ENCODE assay signal across 30 cellular contexts in the genomic region with DNA sequence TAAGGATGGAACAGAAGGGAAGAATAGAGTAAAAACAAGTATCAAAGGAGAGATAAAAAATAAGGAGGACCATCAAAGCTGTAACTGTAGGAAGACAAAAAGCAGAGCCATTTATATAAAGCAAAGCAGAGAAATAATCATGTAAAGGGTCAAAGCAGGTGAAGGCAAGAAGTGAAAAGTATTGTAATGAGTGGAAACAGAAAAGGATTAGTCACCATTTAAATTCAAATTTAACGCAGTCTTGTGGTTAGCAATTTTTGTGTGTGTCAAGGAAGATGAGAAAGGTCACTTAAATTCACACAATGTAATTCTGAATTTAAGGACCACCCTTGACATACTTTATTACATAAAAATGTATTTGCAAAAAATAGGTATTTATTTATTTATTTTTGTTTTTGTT.
"Had no signal": no experiment of that assay in that cellular context is flagged by ENCODE, and none has a peak within 500 bp of the region (broad histone marks: within the 10 kb centered on the region; RNA-seq: fewer than 3 reads in every experiment).

No MANE protein-coding gene starts in this region.

- H3K27ac Mint-ChIP-seq: activated naive CD4-positive, alpha-beta T cell treated with anti-CD3 and anti-CD28 coated beads for 36 hours; activated naive CD8-positive, alpha-beta T cell treated with anti-CD3 and anti-CD28 coated beads for 36 hours; dendritic cell treated with granulocyte-macrophage colony-stimulating factor and Interleukin-4, amounts not matched to agents 40 ng/mL and 50 ng/mL, for 4 days; endodermal cell; naive thymus-derived CD8-positive, alpha-beta T cell; neural progenitor cell had no signal

- H3K4me3 Mint-ChIP-seq: activated naive CD4-positive, alpha-beta T cell treated with anti-CD3 and anti-CD28 coated beads for 36 hours; activated naive CD8-positive, alpha-beta T cell treated with anti-CD3 and anti-CD28 coated beads for 36 hours; dendritic cell treated with granulocyte-macrophage colony-stimulating factor and Interleukin-4, amounts not matched to agents 40 ng/mL and 50 ng/mL, for 4 days; endodermal cell; naive thymus-derived CD8-positive, alpha-beta T cell; neural progenitor cell had no signal

- H3K36me3 ChIP-seq: adrenal gland, heart left ventricle, lower lobe of right lung, neural progenitor cell, spleen, suprapubic skin, tibial nerve had no signal

- DNase-seq: activated CD4-positive, alpha-beta T cell treated with anti-CD3 and anti-CD28 coated beads for 48 hours; activated CD4-positive, alpha-beta T cell treated with anti-CD3 and anti-CD28 coated beads, Interleukin-2, amount 50 U/mL, for 48 hours; activated CD8-positive, alpha-beta memory T cell treated with anti-CD3 and anti-CD28 coated beads for 24 hours; activated effector memory CD4-positive, alpha-beta T cell treated with anti-CD3 and anti-CD28 coated beads, Interleukin-2, amount 50 U/mL, for 16 hours; activated naive CD4-positive, alpha-beta T cell treated with anti-CD3 and anti-CD28 coated beads for 36 hours; activated naive CD8-positive, alpha-beta T cell treated with anti-CD3 and anti-CD28 coated beads for 36 hours; adrenal gland; aorta; caudate nucleus; endodermal cell; foreskin keratinocyte; heart left ventricle; hypothalamus; kidney glomerular epithelial cell; lower lobe of right lung; mesenchymal stem cell; naive thymus-derived CD8-positive, alpha-beta T cell; occipital lobe; right cardiac atrium; spleen; stimulated activated naive CD4-positive, alpha-beta T cell had no signal

- H3K9me3 Mint-ChIP-seq: dendritic cell treated with granulocyte-macrophage colony-stimulating factor and Interleukin-4, amounts not matched to agents 40 ng/mL and 50 ng/mL, for 4 days had no signal

- H3K4me1 Mint-ChIP-seq: activated naive CD8-positive, alpha-beta T cell treated with anti-CD3 and anti-CD28 coated beads for 36 hours; naive thymus-derived CD8-positive, alpha-beta T cell had no signal

- H3K27me3 ChIP-seq: adrenal gland, foreskin keratinocyte, heart left ventricle, neural progenitor cell, spleen, suprapubic skin, tibial nerve had no signal

- H3K9me3 ChIP-seq: adrenal gland, lower lobe of right lung, suprapubic skin, tibial nerve had no signal

- H2AFZ ChIP-seq: neural progenitor cell, parathyroid adenoma had no signal

- H3K4me3 ChIP-seq: adrenal gland, heart left ventricle, lower lobe of right lung, neural progenitor cell, spleen, suprapubic skin, tibial nerve had no signal

- ATAC-seq: activated CD4-positive, CD25-positive, alpha-beta regulatory T cell treated with anti-CD3 and anti-CD28 coated beads, Interleukin-2, amount 50 U/mL, for 24 hours; esophagus mucosa; foreskin keratinocyte; heart left ventricle; left lobe of liver; lower lobe of right lung; naive thymus-derived CD8-positive, alpha-beta T cell; right cardiac atrium had no signal

- H3K36me3 Mint-ChIP-seq: activated naive CD8-positive, alpha-beta T cell treated with anti-CD3 and anti-CD28 coated beads for 36 hours; naive thymus-derived CD8-positive, alpha-beta T cell had no signal

- H3K4me1 ChIP-seq: adrenal gland, foreskin keratinocyte, heart left ventricle, lower lobe of right lung, parathyroid adenoma, spleen, suprapubic skin, tibial nerve had no signal

- H3K4me2 ChIP-seq: neural progenitor cell had no signal

- H3K9ac ChIP-seq: neural progenitor cell, parathyroid adenoma had no signal

- H3K27me3 Mint-ChIP-seq: activated naive CD8-positive, alpha-beta T cell treated with anti-CD3 and anti-CD28 coated beads for 36 hours; dendritic cell treated with granulocyte-macrophage colony-stimulating factor and Interleukin-4, amounts not matched to agents 40 ng/mL and 50 ng/mL, for 4 days; naive thymus-derived CD8-positive, alpha-beta T cell had no signal

- H3K79me2 ChIP-seq: parathyroid adenoma had no signal

- H3K27ac ChIP-seq: adrenal gland, foreskin keratinocyte, heart left ventricle, lower lobe of right lung, neural progenitor cell, parathyroid adenoma, spleen, suprapubic skin, tibial nerve, VCaP had no signal
